8 cellular contexts compared by ENCODE assay signal in the genomic region with DNA sequence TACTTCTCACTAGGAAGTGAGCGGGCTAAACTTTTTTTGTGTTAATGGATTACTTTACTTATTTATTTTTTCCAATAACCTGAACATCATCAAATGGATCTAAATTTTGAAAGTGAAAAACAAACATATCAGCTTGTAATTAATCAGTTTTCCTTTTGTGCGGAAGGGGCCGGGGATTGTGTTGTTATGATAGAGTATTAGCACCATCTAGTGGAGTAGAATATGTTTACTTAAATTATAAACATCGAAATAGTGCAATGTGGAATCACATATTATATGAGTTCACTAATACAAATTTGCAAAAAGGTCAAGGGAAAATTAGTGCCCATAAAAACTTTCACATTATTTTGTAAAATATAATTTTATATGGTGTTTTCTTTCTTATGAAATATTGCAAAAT. TPM values are rescaled to one million over a fixed set of nuclear protein-coding genes. Genes with fewer than 3 reads are reported as not detected.
DNase-seq lines count a peak whose midpoint lies in the region; ATAC-seq and TF ChIP-seq lines count a peak whose summit lies in the region.

No MANE protein-coding gene starts in this region.

- 13 to 15% methylated on average over 4 of the region's 4 CpGs for WGBS in tibial nerve, 2 donors

- intact Hi-C loops in breast epithelium (cut with DNase I; ENCODE audit: low total_unique reads): no loop called here

- peak; percentile 84 for ATAC-seq in GM18907 (IDR thresholded peaks at IDR 0.05; ENCODE audit: unreplicated experiment)
- peak; percentile 78 for ATAC-seq in HG03097 (IDR thresholded peaks at IDR 0.05; ENCODE audit: low FRiP score, unreplicated experiment)

- 0 out of 2 replicates have a peak overlapping the region, but pooled peaks have one; percentile 19 for H3K4me2 ChIP-seq in BLaER1

- H3K4me1 ChIP-seq in BLaER1 (no peaks in the 10 kb centered on the region), breast epithelium (no peaks in the 10 kb centered on the region), tibial nerve (peaks cover 0 to 17% (median 0%) of the 10 kb centered on the region in 4 donors)

- H3K4me3 ChIP-seq in BLaER1: no peak overlapping the region
- peak overlapping the region; percentile 20 to 51 (median 26) for H3K4me3 ChIP-seq in breast epithelium
- peak overlapping the region in 1 of 4 donors; percentile 30 for H3K4me3 ChIP-seq in tibial nerve

- H3K27me3 ChIP-seq in BLaER1 (no peaks in the 10 kb centered on the region), breast epithelium (no peaks in the 10 kb centered on the region), tibial nerve (no peaks in the 10 kb centered on the region)

- TF ChIP-seq POLR2A in breast epithelium (IDR thresholded peaks at IDR 0.05) (no peak), tibial nerve (IDR thresholded peaks at IDR 0.05) (no peak)

- H4K20me1 ChIP-seq in BLaER1: no peaks in the 10 kb centered on the region

- H3K27ac ChIP-seq in BLaER1: no peak overlapping the region
- H3K27ac ChIP-seq in breast epithelium: no peak overlapping the region
- H3K27ac ChIP-seq in tibial nerve: peak overlapping the region in 1 of 4 donors; percentile 38

- DNase-seq in NCI-H2227 treated with DMSO at 0.1 percent for 48 hours (lab: John Stamatoyannopoulos, UW) (peak; percentile 58), breast epithelium (ENCODE audit: low spot score in 2 of 2) (no peak), kidney glomerular epithelial cell (lab: John Stamatoyannopoulos, UW) (peak; percentile 44), tibial nerve (ENCODE audit: low spot score in 2 of 2) (peak in 1 of 2 donors; percentile 34), HK-2 (ENCODE audit: unreplicated experiment) (no peak)

- no peaks in the 10 kb centered on the region for H3K36me3 ChIP-seq in BLaER1
- H3K36me3 ChIP-seq in breast epithelium: no peaks in the 10 kb centered on the region
- peaks cover 0 to 5% (median 0%) of the 10 kb centered on the region in 3 donors for H3K36me3 ChIP-seq in tibial nerve

- H3K9me3 ChIP-seq in BLaER1 (no peaks in the 10 kb centered on the region), breast epithelium (no peaks in the 10 kb centered on the region), tibial nerve (no peaks in the 10 kb centered on the region)

- TF ChIP-seq CTCF in breast epithelium (IDR thresholded peaks at IDR 0.05): peak in 2 of 3 donors; percentile 68 to 71
- TF ChIP-seq CTCF in tibial nerve (IDR thresholded peaks at IDR 0.05): peak; percentile 27 to 79 (median 43)

- H3K9ac ChIP-seq in BLaER1: no peak overlapping the region

- TF ChIP-seq EP300 in tibial nerve (IDR thresholded peaks at IDR 0.05): no peak

RNA-seq across cellular contexts. Expression of a gene that starts 9.1 kb away (rescaled TPM):
- 100 to 1,000 TPM in 1 of 3 donors, 10 to 100 TPM in 2; 59.7 to 266 (median 82.3) TPM for total RNA-seq in breast epithelium
- total RNA-seq in tibial nerve: 100 to 1,000 TPM; 164 to 268 (median 248) TPM

RNA-seq across cellular contexts. Expression of a gene that starts 52.7 kb away (rescaled TPM):
- total RNA-seq in breast epithelium: 1 to 10 TPM; 2.6 to 3.7 (median 3.0) TPM
- total RNA-seq in tibial nerve: 1 to 10 TPM; 8.0 to 9.9 (median 8.6) TPM

Comparison
In these comparisons a context has a peak if more than half of its experiments do, and no peak if none do; other contexts are left out.
1. DNase-seq: peak in NCI-H2227 treated with DMSO at 0.1 percent for 48 hours (single experiment) and kidney glomerular epithelial cell (single experiment); none in breast epithelium (0 of 2) and HK-2 (single experiment).